In the genomic region with DNA sequence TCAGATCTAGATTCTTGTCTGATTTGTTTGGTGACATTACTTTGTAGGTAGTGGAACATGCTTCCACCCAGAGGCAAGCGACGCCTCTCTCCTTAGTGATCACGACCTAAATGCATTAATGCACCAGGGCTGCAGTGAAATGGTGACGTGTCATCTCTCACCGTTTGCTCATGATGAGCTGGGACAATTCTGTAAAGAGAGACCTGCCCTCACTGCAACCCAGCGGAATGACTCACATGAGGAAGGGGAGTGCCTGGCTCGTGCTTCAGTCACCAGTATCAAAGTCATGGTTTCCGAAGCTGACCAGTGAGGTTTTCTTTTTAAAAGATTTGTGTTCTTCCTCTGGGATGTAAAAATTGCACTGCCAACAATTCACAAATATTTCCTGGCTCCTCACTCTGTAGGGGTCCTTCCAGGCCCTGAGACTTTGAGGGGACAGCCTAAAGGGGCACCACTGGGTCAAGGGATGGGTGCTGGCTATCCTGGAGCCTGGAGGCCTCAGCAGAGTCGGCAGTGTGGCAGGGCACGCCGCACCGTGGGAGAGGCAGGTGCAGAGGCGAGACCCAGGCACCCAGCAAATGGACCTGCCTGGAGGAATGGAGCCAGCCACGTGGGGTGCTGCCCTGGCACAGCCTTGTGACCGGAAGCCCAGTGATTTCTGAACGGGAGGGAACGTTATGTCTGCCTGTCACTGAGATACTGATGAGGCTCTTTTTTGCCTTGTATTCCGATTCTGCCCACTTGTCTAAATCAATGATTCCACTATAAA, we compare ENCODE assay signal across 2 cellular contexts.
TF ChIP-seq lines count a peak whose summit lies in the region.

No MANE protein-coding gene starts in this region.

TF ChIP-seq in HEK293, 187 proteins besides CTCF, POLR2A, EP300 and RAD21 (continued from another document):
- TF ChIP-seq, protein P1, sequence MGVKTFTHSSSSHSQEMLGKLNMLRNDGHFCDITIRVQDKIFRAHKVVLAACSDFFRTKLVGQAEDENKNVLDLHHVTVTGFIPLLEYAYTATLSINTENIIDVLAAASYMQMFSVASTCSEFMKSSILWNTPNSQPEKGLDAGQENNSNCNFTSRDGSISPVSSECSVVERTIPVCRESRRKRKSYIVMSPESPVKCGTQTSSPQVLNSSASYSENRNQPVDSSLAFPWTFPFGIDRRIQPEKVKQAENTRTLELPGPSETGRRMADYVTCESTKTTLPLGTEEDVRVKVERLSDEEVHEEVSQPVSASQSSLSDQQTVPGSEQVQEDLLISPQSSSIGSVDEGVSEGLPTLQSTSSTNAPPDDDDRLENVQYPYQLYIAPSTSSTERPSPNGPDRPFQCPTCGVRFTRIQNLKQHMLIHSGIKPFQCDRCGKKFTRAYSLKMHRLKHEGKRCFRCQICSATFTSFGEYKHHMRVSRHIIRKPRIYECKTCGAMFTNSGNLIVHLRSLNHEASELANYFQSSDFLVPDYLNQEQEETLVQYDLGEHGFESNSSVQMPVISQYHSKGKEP (tag by site-specific recombination; IDR thresholded peaks at IDR 0.05), result peak; percentile 44; the same call in 1 of the 2 replicates
- TF ChIP-seq, protein P2, sequence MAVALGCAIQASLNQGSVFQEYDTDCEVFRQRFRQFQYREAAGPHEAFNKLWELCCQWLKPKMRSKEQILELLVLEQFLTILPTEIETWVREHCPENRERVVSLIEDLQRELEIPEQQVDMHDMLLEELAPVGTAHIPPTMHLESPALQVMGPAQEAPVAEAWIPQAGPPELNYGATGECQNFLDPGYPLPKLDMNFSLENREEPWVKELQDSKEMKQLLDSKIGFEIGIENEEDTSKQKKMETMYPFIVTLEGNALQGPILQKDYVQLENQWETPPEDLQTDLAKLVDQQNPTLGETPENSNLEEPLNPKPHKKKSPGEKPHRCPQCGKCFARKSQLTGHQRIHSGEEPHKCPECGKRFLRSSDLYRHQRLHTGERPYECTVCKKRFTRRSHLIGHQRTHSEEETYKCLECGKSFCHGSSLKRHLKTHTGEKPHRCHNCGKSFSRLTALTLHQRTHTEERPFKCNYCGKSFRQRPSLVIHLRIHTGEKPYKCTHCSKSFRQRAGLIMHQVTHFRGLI (tag by site-specific recombination; IDR thresholded peaks at IDR 0.05), result no peak

TF ChIP-seq in WTC11, 78 proteins besides CTCF, POLR2A, EP300 and RAD21 (continued from another document):
- TF ChIP-seq, protein P3, sequence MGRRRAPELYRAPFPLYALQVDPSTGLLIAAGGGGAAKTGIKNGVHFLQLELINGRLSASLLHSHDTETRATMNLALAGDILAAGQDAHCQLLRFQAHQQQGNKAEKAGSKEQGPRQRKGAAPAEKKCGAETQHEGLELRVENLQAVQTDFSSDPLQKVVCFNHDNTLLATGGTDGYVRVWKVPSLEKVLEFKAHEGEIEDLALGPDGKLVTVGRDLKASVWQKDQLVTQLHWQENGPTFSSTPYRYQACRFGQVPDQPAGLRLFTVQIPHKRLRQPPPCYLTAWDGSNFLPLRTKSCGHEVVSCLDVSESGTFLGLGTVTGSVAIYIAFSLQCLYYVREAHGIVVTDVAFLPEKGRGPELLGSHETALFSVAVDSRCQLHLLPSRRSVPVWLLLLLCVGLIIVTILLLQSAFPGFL (CRISPR knock-in tag; IDR thresholded peaks at IDR 0.05; ENCODE audit: borderline replicate concordance), result no peak
- TF ChIP-seq TEAD4 (CRISPR knock-in tag; IDR thresholded peaks at IDR 0.05), result no peak
- no peak for TF ChIP-seq ZBTB21 (CRISPR knock-in tag; IDR thresholded peaks at IDR 0.05; ENCODE audit: borderline replicate concordance)
- no peak for TF ChIP-seq NFYB (CRISPR knock-in tag; conservative IDR thresholded peaks at IDR 0.05; ENCODE audit: low read depth)
- TF ChIP-seq, protein P4, sequence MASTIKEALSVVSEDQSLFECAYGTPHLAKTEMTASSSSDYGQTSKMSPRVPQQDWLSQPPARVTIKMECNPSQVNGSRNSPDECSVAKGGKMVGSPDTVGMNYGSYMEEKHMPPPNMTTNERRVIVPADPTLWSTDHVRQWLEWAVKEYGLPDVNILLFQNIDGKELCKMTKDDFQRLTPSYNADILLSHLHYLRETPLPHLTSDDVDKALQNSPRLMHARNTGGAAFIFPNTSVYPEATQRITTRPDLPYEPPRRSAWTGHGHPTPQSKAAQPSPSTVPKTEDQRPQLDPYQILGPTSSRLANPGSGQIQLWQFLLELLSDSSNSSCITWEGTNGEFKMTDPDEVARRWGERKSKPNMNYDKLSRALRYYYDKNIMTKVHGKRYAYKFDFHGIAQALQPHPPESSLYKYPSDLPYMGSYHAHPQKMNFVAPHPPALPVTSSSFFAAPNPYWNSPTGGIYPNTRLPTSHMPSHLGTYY (CRISPR knock-in tag; IDR thresholded peaks at IDR 0.05), result no peak
- TF ChIP-seq ZNF219 (CRISPR knock-in tag; IDR thresholded peaks at IDR 0.05; ENCODE audit: borderline replicate concordance), result no peak
- no peak for TF ChIP-seq TP53 (CRISPR knock-in tag; IDR thresholded peaks at IDR 0.05)
- TF ChIP-seq, protein P5, sequence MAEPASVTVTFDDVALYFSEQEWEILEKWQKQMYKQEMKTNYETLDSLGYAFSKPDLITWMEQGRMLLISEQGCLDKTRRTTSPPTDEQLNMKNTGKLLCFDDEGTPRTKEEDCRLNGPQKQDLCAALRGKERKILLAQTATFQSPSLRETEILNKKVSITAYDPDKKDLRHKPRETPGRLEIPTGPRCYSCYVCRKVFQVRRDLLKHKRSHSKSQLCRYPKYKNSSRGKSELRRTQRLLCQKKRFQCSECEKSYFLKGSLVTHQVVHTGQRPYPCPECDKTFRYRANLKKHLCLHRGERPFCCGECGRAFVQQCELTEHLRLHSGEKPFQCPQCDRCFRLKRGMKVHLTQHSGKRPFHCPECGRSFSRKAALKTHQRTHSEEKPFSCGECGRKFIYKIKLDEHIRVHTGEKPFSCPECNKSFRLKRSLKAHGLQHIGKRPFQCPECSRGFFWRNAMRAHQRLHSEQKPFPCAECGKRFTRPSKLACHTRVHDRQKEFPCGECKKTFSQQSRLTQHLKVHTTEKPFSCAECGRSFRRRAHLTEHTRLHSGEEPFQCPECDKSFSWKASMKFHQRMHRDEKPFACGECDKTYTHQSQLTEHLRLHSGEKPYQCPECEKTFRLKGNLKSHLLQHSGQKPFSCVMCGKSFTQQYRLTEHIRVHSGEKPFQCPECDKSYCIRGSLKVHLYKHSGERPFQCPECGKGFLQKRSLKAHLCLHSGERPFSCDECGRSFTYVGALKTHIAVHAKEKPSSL (CRISPR knock-in tag; conservative IDR thresholded peaks at IDR 0.05), result no peak
- TF ChIP-seq, protein P6, sequence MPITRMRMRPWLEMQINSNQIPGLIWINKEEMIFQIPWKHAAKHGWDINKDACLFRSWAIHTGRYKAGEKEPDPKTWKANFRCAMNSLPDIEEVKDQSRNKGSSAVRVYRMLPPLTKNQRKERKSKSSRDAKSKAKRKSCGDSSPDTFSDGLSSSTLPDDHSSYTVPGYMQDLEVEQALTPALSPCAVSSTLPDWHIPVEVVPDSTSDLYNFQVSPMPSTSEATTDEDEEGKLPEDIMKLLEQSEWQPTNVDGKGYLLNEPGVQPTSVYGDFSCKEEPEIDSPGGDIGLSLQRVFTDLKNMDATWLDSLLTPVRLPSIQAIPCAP (CRISPR knock-in tag; IDR thresholded peaks at IDR 0.05), result no peak
- no peak for TF ChIP-seq ZNF671 (CRISPR knock-in tag; IDR thresholded peaks at IDR 0.05)
- TF ChIP-seq, protein P7, sequence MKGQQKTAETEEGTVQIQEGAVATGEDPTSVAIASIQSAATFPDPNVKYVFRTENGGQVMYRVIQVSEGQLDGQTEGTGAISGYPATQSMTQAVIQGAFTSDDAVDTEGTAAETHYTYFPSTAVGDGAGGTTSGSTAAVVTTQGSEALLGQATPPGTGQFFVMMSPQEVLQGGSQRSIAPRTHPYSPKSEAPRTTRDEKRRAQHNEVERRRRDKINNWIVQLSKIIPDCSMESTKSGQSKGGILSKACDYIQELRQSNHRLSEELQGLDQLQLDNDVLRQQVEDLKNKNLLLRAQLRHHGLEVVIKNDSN (CRISPR knock-in tag; IDR thresholded peaks at IDR 0.05), result no peak
